ENCODE assay signal across 16 cellular contexts in the genomic region with DNA sequence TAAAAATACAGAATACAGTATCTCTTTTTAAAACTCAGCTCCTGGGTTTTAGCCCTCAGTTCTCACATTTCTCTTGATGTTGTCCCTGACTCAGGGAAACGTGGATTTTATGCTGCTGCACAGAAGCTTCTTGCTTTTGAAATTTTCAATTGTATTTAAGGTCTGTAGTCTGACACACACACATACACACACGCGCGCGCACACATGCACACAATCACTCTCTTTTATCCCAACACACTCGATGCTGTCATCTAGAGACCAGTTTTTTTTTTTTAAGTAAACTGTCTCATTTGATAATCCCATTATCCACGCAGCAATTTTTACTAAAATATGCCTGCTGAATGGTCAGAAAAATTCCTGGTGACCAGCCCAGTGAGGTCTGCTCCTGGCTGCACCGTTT.
"Had no signal": no experiment of that assay in that cellular context is flagged by ENCODE, and none has a peak within 500 bp of the region (broad histone marks: within the 10 kb centered on the region; RNA-seq: fewer than 3 reads in every experiment).

No MANE protein-coding gene starts in this region.

- H3K27me3 Mint-ChIP-seq: activated CD4-positive, alpha-beta T cell treated with anti-CD3 and anti-CD28 coated beads, Interleukin-2, amount 10 ng/mL, durations not matched to agents 24 days and 14 days; progenitor cell of endocrine pancreas; stimulated activated memory B cell treated with anti-CD40 and anti-IgM and Interleukin-4, amounts not matched to agents 10 μg/mL and 1 μg/mL and 100 μg/mL, for 72 hours had no signal

- H3K4me1 ChIP-seq: SJSA1, transverse colon had no signal

- H3K9me3 Mint-ChIP-seq: activated CD4-positive, alpha-beta T cell treated with anti-CD3 and anti-CD28 coated beads, Interleukin-2, amount 10 ng/mL, durations not matched to agents 24 days and 14 days; activated T-helper 1 cell treated with anti-CD3 and anti-CD28 coated beads, Interleukin-12 subunit alpha, Interleukin-12 subunit beta, Interleukin-2, Interleukin-4 antibody, amounts not matched to agents 30 ng/mL and 10 ng/mL and 1 ng/mL, durations not matched to agents 14 hours and 24 hours and 36 hours; stimulated activated memory B cell treated with anti-CD40 and anti-IgM and Interleukin-4, amounts not matched to agents 10 μg/mL and 1 μg/mL and 100 μg/mL, for 72 hours had no signal

- DNase-seq: activated CD4-positive, alpha-beta T cell treated with anti-CD3 and anti-CD28 coated beads, Interleukin-2, amount 10 ng/mL, durations not matched to agents 24 days and 14 days; activated naive CD4-positive, alpha-beta T cell treated with Interleukin-2 at 50 U/mL for 16 hours; effector CD8-positive, alpha-beta T cell; left ventricle myocardium superior; SW 1271; transverse colon; WERI-Rb-1 had no signal

- H3K27me3 ChIP-seq: gastroesophageal sphincter, SJSA1, transverse colon had no signal

- H3K4me3 Mint-ChIP-seq: activated CD4-positive, alpha-beta T cell treated with anti-CD3 and anti-CD28 coated beads, Interleukin-2, amount 10 ng/mL, durations not matched to agents 24 days and 14 days; activated T-helper 1 cell treated with anti-CD3 and anti-CD28 coated beads, Interleukin-12 subunit alpha, Interleukin-12 subunit beta, Interleukin-2, Interleukin-4 antibody, amounts not matched to agents 30 ng/mL and 10 ng/mL and 1 ng/mL, durations not matched to agents 14 hours and 24 hours and 36 hours; stimulated activated memory B cell treated with anti-CD40 and anti-IgM and Interleukin-4, amounts not matched to agents 10 μg/mL and 1 μg/mL and 100 μg/mL, for 72 hours had no signal

- H3K27ac Mint-ChIP-seq: activated CD4-positive, alpha-beta T cell treated with anti-CD3 and anti-CD28 coated beads, Interleukin-2, amount 10 ng/mL, durations not matched to agents 24 days and 14 days; activated T-helper 1 cell treated with anti-CD3 and anti-CD28 coated beads, Interleukin-12 subunit alpha, Interleukin-12 subunit beta, Interleukin-2, Interleukin-4 antibody, amounts not matched to agents 30 ng/mL and 10 ng/mL and 1 ng/mL, durations not matched to agents 14 hours and 24 hours and 36 hours; stimulated activated memory B cell treated with anti-CD40 and anti-IgM and Interleukin-4, amounts not matched to agents 10 μg/mL and 1 μg/mL and 100 μg/mL, for 72 hours had no signal

- H3K4me2 ChIP-seq: smooth muscle cell had no signal

- H3K27ac ChIP-seq: coronary artery, epithelial cell of prostate, gastroesophageal sphincter, SJSA1, transverse colon, WERI-Rb-1 had no signal

- ATAC-seq: gastroesophageal sphincter; left ventricle myocardium superior; right cardiac atrium; stimulated activated memory B cell treated with anti-CD40 and anti-IgM and Interleukin-4, amounts not matched to agents 10 μg/mL and 1 μg/mL and 100 μg/mL, for 72 hours had no signal

- H3K4me3 ChIP-seq: coronary artery, gastroesophageal sphincter, SJSA1, smooth muscle cell, transverse colon had no signal
